Comparison of ENCODE assay signal across 24 cellular contexts in the genomic region with DNA sequence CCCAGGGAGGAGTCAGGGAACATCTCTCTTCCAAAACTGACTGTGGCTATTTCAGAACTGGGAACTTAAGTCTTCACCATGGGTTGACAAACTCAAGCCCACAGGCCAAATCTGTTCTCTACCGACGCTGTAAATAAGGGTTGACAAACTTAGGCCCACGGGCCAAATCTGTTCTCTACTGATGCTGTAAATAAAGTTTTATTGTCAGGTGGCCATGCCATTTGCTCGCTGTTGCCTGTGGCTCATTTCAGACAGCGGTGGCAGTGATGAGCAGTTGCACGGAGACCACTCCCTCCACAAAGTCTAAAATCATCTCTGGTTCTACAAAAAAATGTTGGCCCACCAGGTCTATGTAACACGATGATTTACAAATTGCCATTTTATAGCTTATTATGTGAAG.
"Had no signal": no experiment of that assay in that cellular context is flagged by ENCODE, and none has a peak within 500 bp of the region (broad histone marks: within the 10 kb centered on the region; RNA-seq: fewer than 3 reads in every experiment).

No MANE protein-coding gene starts in this region.

- H3K9me3 ChIP-seq: SJSA1 had no signal

- H3K4me3 ChIP-seq: SJSA1, SK-N-MC had no signal

- H3K9ac ChIP-seq: KMS-11 had no signal

- H3K27me3 ChIP-seq: SJSA1 had no signal

- H3K4me1 ChIP-seq: SJSA1 had no signal

- H3K27ac ChIP-seq: KMS-11, SJSA1, SK-N-MC had no signal

- H3K4me2 ChIP-seq: KMS-11 had no signal

- DNase-seq: IMR-90, Kasumi-1, MV-4-11, NCI-H1092, NCI-H1105 treated with DMSO at 0.1 percent for 48 hours, NCI-H1417 treated with DMSO at 0.1 percent for 48 hours, NCI-H146, NCI-H1694 treated with DMSO at 0.1 percent for 48 hours, NCI-H1930, NCI-H2081, NCI-H2107, NCI-H2227 treated with DMSO at 0.1 percent for 48 hours, NCI-H446, NCI-H510A, NCI-H524 treated with DMSO at 0.1 percent for 48 hours, NCI-H69, NCI-H774, Right ventricle myocardium superior, RPMI8226, SIG-M5 had no signal

- H3K36me3 ChIP-seq: SJSA1 had no signal

- FAIRE-seq: RCC 7860 had no signal
